In the genomic region with DNA sequence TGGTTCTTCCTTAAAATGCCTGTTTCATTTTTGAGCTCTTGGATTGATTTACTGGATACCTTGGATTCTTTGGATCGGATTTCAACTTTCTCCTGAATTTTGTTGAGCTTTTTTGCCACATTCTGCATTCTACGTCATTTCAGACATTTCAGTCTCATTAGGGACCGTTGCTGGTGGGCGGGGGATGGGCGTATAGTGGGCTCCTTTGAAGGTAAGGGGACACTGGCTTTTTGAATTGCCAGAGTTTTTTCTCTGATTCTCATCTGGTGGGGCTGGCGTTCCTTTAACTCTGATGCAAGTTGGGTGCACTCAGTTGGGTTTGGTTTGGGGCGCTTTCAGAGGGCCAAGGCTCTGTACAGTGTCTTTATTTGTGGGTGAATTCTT, we compare ENCODE assay signal across 11 cellular contexts.
DNase-seq lines count a peak whose midpoint lies in the region; ATAC-seq and TF ChIP-seq lines count a peak whose summit lies in the region.
"Had no signal": no experiment of that assay in that cellular context is flagged by ENCODE, and none has a peak within 500 bp of the region (broad histone marks: within the 10 kb centered on the region; RNA-seq: fewer than 3 reads in every experiment).

No MANE protein-coding gene starts in this region.

- H3K79me2 ChIP-seq in smooth muscle cell (ENCODE audit: low read depth): no peaks in the 10 kb centered on the region

- H3K9me3 ChIP-seq in smooth muscle cell (replicated peaks; ENCODE audit: low read depth): no peaks in the 10 kb centered on the region

- POLR2A ChIA-PET in activated naive CD8-positive, alpha-beta T cell treated with anti-CD3 and anti-CD28 coated beads, Interleukin-2, amount 10 ng/mL, durations not matched to agents 7 days and 5 days (lab: Charles Lee): no interaction called here

- H3K4me1 Mint-ChIP-seq in activated naive CD8-positive, alpha-beta T cell treated with anti-CD3 and anti-CD28 coated beads, Interleukin-2, amount 10 ng/mL, durations not matched to agents 7 days and 5 days: peaks cover 7% of the 10 kb centered on the region

- H3K4me3 ChIP-seq in smooth muscle cell: peak overlapping the region; percentile 11
- H3K4me3 ChIP-seq in dorsolateral prefrontal cortex: no peak overlapping the region

- no peaks in the 10 kb centered on the region for H3K27me3 Mint-ChIP-seq in activated naive CD8-positive, alpha-beta T cell treated with anti-CD3 and anti-CD28 coated beads, Interleukin-2, amount 10 ng/mL, durations not matched to agents 7 days and 5 days

- TF ChIP-seq CTCF in smooth muscle cell (IDR thresholded peaks at IDR 0.05; ENCODE audit: borderline replicate concordance, insufficient read depth, poor library complexity, severe bottlenecking) (no peak), dorsolateral prefrontal cortex (IDR thresholded peaks at IDR 0.05 in 54 of 56, conservative IDR thresholded peaks at IDR 0.05 in 2 of 56; ENCODE audit: low read depth in 1 of 56, partially characterized antibody in 56 of 56) (no peak)

- no peak overlapping the region for H3K9ac ChIP-seq in smooth muscle cell (ENCODE audit: low read depth)

- no peak overlapping the region for H3K27ac ChIP-seq in smooth muscle cell (ENCODE audit: low read depth)
- H3K27ac ChIP-seq in dorsolateral prefrontal cortex: no peak overlapping the region
- H3K27ac ChIP-seq: foreskin keratinocyte had no signal

- H3K4me2 ChIP-seq in smooth muscle cell: peak overlapping the region; percentile 72

- no peaks in the 10 kb centered on the region for H3K9me3 Mint-ChIP-seq in activated naive CD8-positive, alpha-beta T cell treated with anti-CD3 and anti-CD28 coated beads, Interleukin-2, amount 10 ng/mL, durations not matched to agents 7 days and 5 days
- H3K9me3 Mint-ChIP-seq: activated naive CD4-positive, alpha-beta T cell treated with anti-CD3 and anti-CD28 coated beads, Interleukin-2, amount 10 ng/mL, durations not matched to agents 7 days and 5 days; T-helper 2 cell treated with Interferon-gamma antibody and Interleukin-4, amounts not matched to agents 5 μg/mL and 100 μg/mL, for 36 hours had no signal

- no peaks in the 10 kb centered on the region for H3K36me3 Mint-ChIP-seq in activated naive CD8-positive, alpha-beta T cell treated with anti-CD3 and anti-CD28 coated beads, Interleukin-2, amount 10 ng/mL, durations not matched to agents 7 days and 5 days
- H3K36me3 Mint-ChIP-seq: activated naive CD4-positive, alpha-beta T cell treated with anti-CD3 and anti-CD28 coated beads, Interleukin-2, amount 10 ng/mL, durations not matched to agents 7 days and 5 days had no signal

- DNase-seq in NCI-H748 (lab: John Stamatoyannopoulos, UW; ENCODE audit: unreplicated experiment) (peak; percentile 23), NCI-H748 treated with DMSO at 0.1 percent for 48 hours (lab: John Stamatoyannopoulos, UW) (no peak), smooth muscle cell (lab: John Stamatoyannopoulos, UW; ENCODE audit: unreplicated experiment) (no peak), COR-L47 (lab: John Stamatoyannopoulos, UW) (no peak), NCI-H774 (lab: John Stamatoyannopoulos, UW) (no peak), dorsolateral prefrontal cortex (no peak)
- DNase-seq in activated naive CD8-positive, alpha-beta T cell treated with anti-CD3 and anti-CD28 coated beads, Interleukin-2, amount 10 ng/mL, durations not matched to agents 7 days and 5 days: no peak

- no peaks in the 10 kb centered on the region for H3K36me3 ChIP-seq in smooth muscle cell (ENCODE audit: low read depth)

- H4K20me1 ChIP-seq in smooth muscle cell (ENCODE audit: low read depth): no peaks in the 10 kb centered on the region

- 45% methylated on average over 7 of the region's 7 CpGs for WGBS in smooth muscle cell (ENCODE audit: low lambda C conversion rate)

- ATAC-seq in HG03097 (IDR thresholded peaks at IDR 0.05; ENCODE audit: low FRiP score, unreplicated experiment): peak; percentile 9
- no peak for ATAC-seq in activated naive CD8-positive, alpha-beta T cell treated with anti-CD3 and anti-CD28 coated beads, Interleukin-2, amount 10 ng/mL, durations not matched to agents 7 days and 5 days (ENCODE audit: low read depth)

- H3K4me3 Mint-ChIP-seq in activated naive CD8-positive, alpha-beta T cell treated with anti-CD3 and anti-CD28 coated beads, Interleukin-2, amount 10 ng/mL, durations not matched to agents 7 days and 5 days: peak overlapping the region; percentile 59
- H3K4me3 Mint-ChIP-seq: activated naive CD4-positive, alpha-beta T cell treated with anti-CD3 and anti-CD28 coated beads, Interleukin-2, amount 10 ng/mL, durations not matched to agents 7 days and 5 days; T-helper 2 cell treated with Interferon-gamma antibody and Interleukin-4, amounts not matched to agents 5 μg/mL and 100 μg/mL, for 36 hours had no signal

- H3K27ac Mint-ChIP-seq in activated naive CD8-positive, alpha-beta T cell treated with anti-CD3 and anti-CD28 coated beads, Interleukin-2, amount 10 ng/mL, durations not matched to agents 7 days and 5 days: no peak overlapping the region
- H3K27ac Mint-ChIP-seq: activated naive CD4-positive, alpha-beta T cell treated with anti-CD3 and anti-CD28 coated beads, Interleukin-2, amount 10 ng/mL, durations not matched to agents 7 days and 5 days; T-helper 2 cell treated with Interferon-gamma antibody and Interleukin-4, amounts not matched to agents 5 μg/mL and 100 μg/mL, for 36 hours had no signal

- H3F3A ChIP-seq in smooth muscle cell (ENCODE audit: low read depth): no peaks in the 10 kb centered on the region

- H3K4me1 ChIP-seq in smooth muscle cell (ENCODE audit: low read depth): no peaks in the 10 kb centered on the region
- H3K4me1 ChIP-seq: foreskin keratinocyte had no signal

- H2AFZ ChIP-seq in smooth muscle cell (ENCODE audit: low read depth): peak overlapping the region; percentile 21

- H3K27me3 ChIP-seq in smooth muscle cell (ENCODE audit: low read depth) (no peaks in the 10 kb centered on the region), dorsolateral prefrontal cortex (no peaks in the 10 kb centered on the region)
- H3K27me3 ChIP-seq: foreskin keratinocyte had no signal

- intact Hi-C loops in dorsolateral prefrontal cortex (cut with DNase I): loop anchor here in 1 of 2 donors (5.0 kb wide), 1 partner anchor 277 kb away; no protein-coding TSS in a partner anchor
